In the genomic region with DNA sequence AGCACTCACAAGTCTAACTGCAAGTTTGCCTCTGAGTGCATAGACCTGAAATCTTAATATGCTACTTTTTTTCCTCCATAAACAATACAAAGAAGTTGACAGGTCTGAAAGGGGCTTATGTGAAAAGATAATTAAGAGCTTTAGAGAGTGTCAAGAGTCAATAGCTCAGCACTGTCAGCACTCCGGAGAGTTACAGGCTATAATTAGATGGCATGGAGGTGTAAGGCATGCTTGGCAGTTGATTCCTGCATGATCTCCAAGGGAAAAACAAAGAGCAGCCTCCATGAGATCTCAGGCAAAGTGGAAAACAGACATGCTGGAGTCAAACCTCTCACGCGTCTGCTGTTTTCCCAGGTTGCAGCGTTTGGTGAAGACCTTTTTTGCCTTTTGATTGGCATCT, we compare ENCODE assay signal across 19 cellular contexts.
DNase-seq lines count a peak whose midpoint lies in the region; ATAC-seq and TF ChIP-seq lines count a peak whose summit lies in the region.
"Had no signal": no experiment of that assay in that cellular context is flagged by ENCODE, and none has a peak within 500 bp of the region (broad histone marks: within the 10 kb centered on the region; RNA-seq: fewer than 3 reads in every experiment).

No MANE protein-coding gene starts in this region.

- H3K9me3 ChIP-seq in psoas muscle, result no peaks in the 10 kb centered on the region
- no peaks in the 10 kb centered on the region for H3K9me3 ChIP-seq in esophagus squamous epithelium
- H3K9me3 ChIP-seq: BE2C had no signal

- H3K27ac ChIP-seq in psoas muscle, result no peak overlapping the region
- H3K27ac ChIP-seq in dorsolateral prefrontal cortex, result no peak overlapping the region
- H3K27ac ChIP-seq in esophagus squamous epithelium, result no peak overlapping the region
- H3K27ac ChIP-seq: 22Rv1, PC-9, SK-N-MC had no signal

- H3K36me3 ChIP-seq in psoas muscle (ENCODE audit: insufficient read depth in 1 of 2, low read depth in 1 of 2), result no peaks in the 10 kb centered on the region
- H3K36me3 ChIP-seq in esophagus squamous epithelium, result no peaks in the 10 kb centered on the region
- H3K36me3 ChIP-seq: BE2C had no signal

- H3K27me3 ChIP-seq in psoas muscle (ENCODE audit: insufficient read depth in 3 of 3, low read length in 2 of 3), result no peaks in the 10 kb centered on the region
- H3K27me3 ChIP-seq in dorsolateral prefrontal cortex, result peaks cover 0 to 2% (median 0%) of the 10 kb centered on the region in 45 donors
- no peaks in the 10 kb centered on the region for H3K27me3 ChIP-seq in esophagus squamous epithelium
- H3K27me3 ChIP-seq: BE2C had no signal

- intact Hi-C loops in left ventricle myocardium superior (cut with micrococcal nuclease), result no loop called here
- intact Hi-C loops in psoas muscle (cut with DNase I), result no loop called here
- intact Hi-C loops in dorsolateral prefrontal cortex (cut with DNase I), result no loop called here
- intact Hi-C loops in esophagus squamous epithelium (cut with DNase I), result no loop called here

- peak; percentile 35 for DNase-seq in NCI-H1105 treated with DMSO at 0.1 percent for 48 hours (lab: John Stamatoyannopoulos, UW)
- DNase-seq in NCI-H1105 (lab: John Stamatoyannopoulos, UW), result no peak
- peak; percentile 74 for DNase-seq in NCI-H2227 treated with DMSO at 0.1 percent for 48 hours (lab: John Stamatoyannopoulos, UW)
- no peak for DNase-seq in left ventricle myocardium superior
- DNase-seq in psoas muscle, result no peak
- no peak for DNase-seq in dorsolateral prefrontal cortex
- DNase-seq in AML-193 (lab: John Stamatoyannopoulos, UW), result no peak
- DNase-seq in esophagus squamous epithelium (lab: John Stamatoyannopoulos, UW), result no peak
- DNase-seq: BE2C; CD4-positive, alpha-beta T cell; DND-41; GOT3; HFFc6; KBM-7; MV-4-11; NCI-H526 treated with DMSO at 0.1 percent for 48 hours; PC-9 had no signal

- TF ChIP-seq CTCF in psoas muscle (IDR thresholded peaks at IDR 0.05) (no peak), dorsolateral prefrontal cortex (IDR thresholded peaks at IDR 0.05 in 54 of 56, conservative IDR thresholded peaks at IDR 0.05 in 2 of 56; ENCODE audit: low read depth in 1 of 56, partially characterized antibody in 56 of 56) (no peak), esophagus squamous epithelium (IDR thresholded peaks at IDR 0.05) (no peak)

- peak; percentile 91 for ATAC-seq in left ventricle myocardium superior
- peak in 3 of 4 donors; percentile 46 to 88 (median 82) for ATAC-seq in psoas muscle

- WGBS in psoas muscle, 3 donors, result 25 to 33% (median 30%) methylated on average over 4 of the region's 4 CpGs
- WGBS in esophagus squamous epithelium, 2 donors, result 74 to 80% methylated on average over 4 of the region's 4 CpGs

- H3K4me3 ChIP-seq in psoas muscle (no peak overlapping the region), dorsolateral prefrontal cortex (no peak overlapping the region), esophagus squamous epithelium (no peak overlapping the region)
- H3K4me3 ChIP-seq: PC-9, SK-N-MC had no signal

- peaks cover 8% of the 10 kb centered on the region for H3K4me1 ChIP-seq in psoas muscle
- H3K4me1 ChIP-seq in esophagus squamous epithelium, result no peaks in the 10 kb centered on the region
- H3K4me1 ChIP-seq: BE2C had no signal

- TF ChIP-seq POLR2A in esophagus squamous epithelium (IDR thresholded peaks at IDR 0.05), result no peak

Comparison
In these comparisons a context has a peak if more than half of its experiments do, and no peak if none do; other contexts are left out.
1. DNase-seq: peak in NCI-H1105 treated with DMSO at 0.1 percent for 48 hours (single experiment) and NCI-H2227 treated with DMSO at 0.1 percent for 48 hours (single experiment); none in NCI-H1105 (single experiment), left ventricle myocardium superior (single experiment), psoas muscle (0 of 2), dorsolateral prefrontal cortex (0 of 10), AML-193 (0 of 2) and esophagus squamous epithelium (single experiment).